Comparison of ENCODE assay signal across 1 cellular context in genomic region chr22:21435998-21436810, GRCh38. TPM values are rescaled to one million over a fixed set of nuclear protein-coding genes. Genes with fewer than 3 reads are reported as not detected.
"Had no signal": no experiment of that assay in that cellular context is flagged by ENCODE, and none has a peak within 500 bp of the region (broad histone marks: within the 10 kb centered on the region; RNA-seq: fewer than 3 reads in every experiment).

No MANE protein-coding gene starts in this region.

RNA-seq across cellular contexts. Expression of gene RIMBP3B, which starts 52.7 kb away (rescaled TPM):
- total RNA-seq: dermis microvascular lymphatic vessel endothelial cell had no signal
